ENCODE assay signal across 8 cellular contexts in genomic region chr10:98134117-98134430, GRCh38. TPM values are rescaled to one million over a fixed set of nuclear protein-coding genes. Genes with fewer than 3 reads are reported as not detected.
DNase-seq lines count a peak whose midpoint lies in the region; ATAC-seq and TF ChIP-seq lines count a peak whose summit lies in the region.

No MANE protein-coding gene starts in this region.

- peak overlapping the region; percentile 96 for H3K27ac Mint-ChIP-seq in activated naive CD4-positive, alpha-beta T cell treated with anti-CD3 and anti-CD28 coated beads for 36 hours
- peak overlapping the region; percentile 91 for H3K27ac Mint-ChIP-seq in activated naive CD8-positive, alpha-beta T cell treated with anti-CD3 and anti-CD28 coated beads, Interleukin-2, amount 50 U/mL, for 24 hours

- in situ Hi-C loops in transverse colon (cut with MboI; ENCODE audit: low pct_ligation_motif_present in 1 of 4, low pct_unique_long_range_greater_than_20kb in 1 of 4, low sequenced_read_pairs in 3 of 4): no loop called here

- intact Hi-C loops in activated naive CD4-positive, alpha-beta T cell treated with anti-CD3 and anti-CD28 coated beads for 36 hours (cut with micrococcal nuclease): loop anchor here (1.0 to 10.0 kb wide), 8 partner anchors 312 to 1487 kb away; partner anchors contain the start of genes ARHGAP19, AVPI1, GOT1 and HPS1
- intact Hi-C loops in right lobe of liver (cut with DNase I): no loop called here
- intact Hi-C loops in transverse colon (cut with DNase I; ENCODE audit: low total_unique reads): no loop called here

- H3K9me3 ChIP-seq in right lobe of liver (no peaks in the 10 kb centered on the region), transverse colon (no peaks in the 10 kb centered on the region)

- H3K27me3 ChIP-seq in right lobe of liver (no peaks in the 10 kb centered on the region), transverse colon (no peaks in the 10 kb centered on the region)

- peaks cover 36% of the 10 kb centered on the region for H3K4me1 Mint-ChIP-seq in activated naive CD4-positive, alpha-beta T cell treated with anti-CD3 and anti-CD28 coated beads for 36 hours (ENCODE audit: low read depth)
- peaks cover 48% of the 10 kb centered on the region for H3K4me1 Mint-ChIP-seq in activated naive CD8-positive, alpha-beta T cell treated with anti-CD3 and anti-CD28 coated beads, Interleukin-2, amount 50 U/mL, for 24 hours

- H3K27me3 Mint-ChIP-seq in activated naive CD4-positive, alpha-beta T cell treated with anti-CD3 and anti-CD28 coated beads for 36 hours (ENCODE audit: low read depth): no peaks in the 10 kb centered on the region
- no peaks in the 10 kb centered on the region for H3K27me3 Mint-ChIP-seq in activated naive CD8-positive, alpha-beta T cell treated with anti-CD3 and anti-CD28 coated beads, Interleukin-2, amount 50 U/mL, for 24 hours

- no peaks in the 10 kb centered on the region for H3K9me3 Mint-ChIP-seq in activated naive CD4-positive, alpha-beta T cell treated with anti-CD3 and anti-CD28 coated beads for 36 hours
- peaks cover 4% of the 10 kb centered on the region for H3K9me3 Mint-ChIP-seq in activated naive CD8-positive, alpha-beta T cell treated with anti-CD3 and anti-CD28 coated beads, Interleukin-2, amount 50 U/mL, for 24 hours

- H3K4me3 ChIP-seq in right lobe of liver: peak overlapping the region; percentile 83 to 88 (median 88)
- peak overlapping the region in 3 of 4 donors; percentile 66 to 99 (median 87) for H3K4me3 ChIP-seq in transverse colon

- H3K4me1 ChIP-seq in right lobe of liver (peaks cover 0 to 10% (median 2%) of the 10 kb centered on the region in 4 donors), transverse colon (peaks cover 0 to 40% (median 25%) of the 10 kb centered on the region in 4 donors)

- TF ChIP-seq EP300 in transverse colon (IDR thresholded peaks at IDR 0.05; ENCODE audit: low read depth): no peak

- WGBS in right lobe of liver (ENCODE audit: insufficient coverage, low coverage, low lambda C conversion rate, missing lambda C conversion rate): 73% methylated on average over 5 of the region's 5 CpGs
- WGBS in transverse colon (ENCODE audit: low coverage in 1 of 2), 2 donors: 59 to 76% methylated on average over 5 of the region's 5 CpGs

- H3K27ac ChIP-seq in right lobe of liver (peak overlapping the region in 1 of 3 donors; percentile 97), transverse colon (peak overlapping the region; percentile 89 to 98 (median 94))

- H3K36me3 ChIP-seq in right lobe of liver (no peaks in the 10 kb centered on the region), transverse colon (no peaks in the 10 kb centered on the region)

- peak overlapping the region; percentile 89 for H3K4me3 Mint-ChIP-seq in activated naive CD4-positive, alpha-beta T cell treated with anti-CD3 and anti-CD28 coated beads for 36 hours
- peak overlapping the region; percentile 94 for H3K4me3 Mint-ChIP-seq in activated naive CD8-positive, alpha-beta T cell treated with anti-CD3 and anti-CD28 coated beads, Interleukin-2, amount 50 U/mL, for 24 hours

- peak; percentile 3 for ATAC-seq in activated naive CD8-positive, alpha-beta T cell treated with anti-CD3 and anti-CD28 coated beads, Interleukin-2, amount 50 U/mL, for 24 hours
- no peak for ATAC-seq in right lobe of liver

- TF ChIP-seq CTCF in right lobe of liver (IDR thresholded peaks at IDR 0.05) (no peak), transverse colon (IDR thresholded peaks at IDR 0.05) (no peak)

- CTCF ChIA-PET in activated naive CD4-positive, alpha-beta T cell treated with anti-CD3 and anti-CD28 coated beads for 36 hours (lab: Charles Lee): interaction anchor here (0.9 to 1.5 kb wide), 4 partner anchors 38 to 1547 kb away, joined by 3 to 4 read pairs (median 3); no protein-coding TSS in a partner anchor

- no peak for DNase-seq in activated naive CD4-positive, alpha-beta T cell treated with anti-CD3 and anti-CD28 coated beads for 36 hours
- DNase-seq in activated naive CD4-positive, alpha-beta T cell treated with Interleukin-2 at 50 U/mL for 16 hours: no peak
- no peak for DNase-seq in activated naive CD8-positive, alpha-beta T cell treated with anti-CD3 and anti-CD28 coated beads, Interleukin-2, amount 50 U/mL, for 24 hours
- DNase-seq in right lobe of liver: no peak
- DNase-seq in transverse colon: no peak
- DNase-seq in 8988T: no peak
- no peak for DNase-seq in NCI-H1694 treated with DMSO at 0.1 percent for 48 hours (lab: John Stamatoyannopoulos, UW)
- no peak for DNase-seq in activated CD4-positive, alpha-beta T cell treated with anti-CD3 and anti-CD28 coated beads for 1 hour

- H3K36me3 Mint-ChIP-seq in activated naive CD4-positive, alpha-beta T cell treated with anti-CD3 and anti-CD28 coated beads for 36 hours (ENCODE audit: low read depth): peaks cover 4% of the 10 kb centered on the region
- H3K36me3 Mint-ChIP-seq in activated naive CD8-positive, alpha-beta T cell treated with anti-CD3 and anti-CD28 coated beads, Interleukin-2, amount 50 U/mL, for 24 hours (ENCODE audit: low read depth): peaks cover 9% of the 10 kb centered on the region

- no peak for TF ChIP-seq POLR2A in right lobe of liver (IDR thresholded peaks at IDR 0.05)
- no peak for TF ChIP-seq POLR2A in transverse colon (IDR thresholded peaks at IDR 0.05)

RNA-seq across cellular contexts. Expression of gene R3HCC1L, which starts 0.4 kb away (rescaled TPM):
- total RNA-seq in activated naive CD4-positive, alpha-beta T cell treated with anti-CD3 and anti-CD28 coated beads for 36 hours: 10 to 100 TPM; 13.4 to 13.6 TPM
- total RNA-seq in right lobe of liver (1 to 10 TPM; 5.0 to 6.5 (median 5.5) TPM), transverse colon (10 to 100 TPM; 17.7 to 27.3 (median 25.3) TPM)
